Comparison of ENCODE assay signal across 15 cellular contexts in genomic region chr13:110244096-110244830, GRCh38.
DNase-seq lines count a peak whose midpoint lies in the region; ATAC-seq lines count a peak whose summit lies in the region.
"Had no signal": no experiment of that assay in that cellular context is flagged by ENCODE, and none has a peak within 500 bp of the region (broad histone marks: within the 10 kb centered on the region; RNA-seq: fewer than 3 reads in every experiment).

No MANE protein-coding gene starts in this region.

- intact Hi-C loops in right cardiac atrium (cut with DNase I): loop anchor here in 1 of 4 donors (10.0 kb wide), 1 partner anchor 61 kb away; the partner anchor contains the start of genes COL4A1 and COL4A2

- H3K4me2 ChIP-seq in GM23248 (ENCODE audit: unreplicated experiment): peak overlapping the region; percentile 35

- H3K9ac ChIP-seq in GM23248 (no peak overlapping the region), stomach smooth muscle (ENCODE audit: low read length in 2 of 2) (no peak overlapping the region)

- H3K79me2 ChIP-seq in GM23248 (ENCODE audit: insufficient read depth): peaks cover 8% of the 10 kb centered on the region; the same call in 1 of the 2 replicates

- H3K4me1 ChIP-seq in GM23248 (ENCODE audit: insufficient read depth): peaks cover 39% of the 10 kb centered on the region
- peaks cover 20% of the 10 kb centered on the region for H3K4me1 ChIP-seq in right cardiac atrium (ENCODE audit: control insufficient read depth, insufficient read depth, low read length)
- H3K4me1 ChIP-seq in stomach smooth muscle (ENCODE audit: control insufficient read depth, insufficient read depth, low read length): peaks cover 58% of the 10 kb centered on the region

- H3F3A ChIP-seq in GM23248 (ENCODE audit: insufficient read depth): peaks cover 42% of the 10 kb centered on the region

- in situ Hi-C loops in GM23248 (cut with MboI): no loop called here

- H3K36me3 ChIP-seq in GM23248 (ENCODE audit: low read depth) (no peaks in the 10 kb centered on the region), stomach smooth muscle (ENCODE audit: control insufficient read depth in 2 of 2, insufficient read depth in 2 of 2, low read length in 2 of 2) (peaks cover 4 to 10% of the 10 kb centered on the region in 2 donors)

- H3K27ac ChIP-seq in GM23248 (peak overlapping the region; percentile 31), cingulate gyrus (ENCODE audit: low read depth, low read length) (peak overlapping the region; percentile 54), right cardiac atrium (ENCODE audit: low read length) (peak overlapping the region; percentile 54), stomach smooth muscle (ENCODE audit: low read length) (peak overlapping the region; percentile 71)

- H2AFZ ChIP-seq in GM23248: no peak overlapping the region

- H3K9me2 ChIP-seq in GM23248 (ENCODE audit: insufficient read depth): no peaks in the 10 kb centered on the region

- H3K27me3 ChIP-seq in GM23248 (replicated peaks; ENCODE audit: insufficient read depth): no peaks in the 10 kb centered on the region
- no peaks in the 10 kb centered on the region for H3K27me3 ChIP-seq in right cardiac atrium (ENCODE audit: control insufficient read depth, insufficient read depth)
- no peaks in the 10 kb centered on the region for H3K27me3 ChIP-seq in stomach smooth muscle (ENCODE audit: control insufficient read depth in 1 of 2, insufficient read depth in 2 of 2, low read length in 2 of 2)

- no peak for ATAC-seq in right cardiac atrium
- ATAC-seq in GM19467 (IDR thresholded peaks at IDR 0.05; ENCODE audit: unreplicated experiment): no peak
- ATAC-seq in HG03025 (IDR thresholded peaks at IDR 0.05; ENCODE audit: low FRiP score, unreplicated experiment): no peak

- H3K4me3 ChIP-seq in GM23248 (no peak overlapping the region), right cardiac atrium (ENCODE audit: low read length) (no peak overlapping the region), stomach smooth muscle (ENCODE audit: low read length in 2 of 2) (peak overlapping the region in 1 of 2 donors; percentile 22)

- H4K20me1 ChIP-seq in GM23248 (ENCODE audit: insufficient read depth): no peaks in the 10 kb centered on the region

- no peaks in the 10 kb centered on the region for H3K9me3 ChIP-seq in GM23248 (ENCODE audit: low read depth)
- H3K9me3 ChIP-seq in right cardiac atrium (ENCODE audit: control insufficient read depth, low read length): no peaks in the 10 kb centered on the region
- H3K9me3 ChIP-seq in stomach smooth muscle (ENCODE audit: control insufficient read depth in 2 of 2, low read length in 2 of 2): no peaks in the 10 kb centered on the region

- peak; percentile 84 for DNase-seq in GM23248
- DNase-seq in right cardiac atrium: peak in 1 of 3 donors; percentile 43
- DNase-seq in hippocampal formation (lab: John Stamatoyannopoulos, UW): no peak
- DNase-seq: activated CD8-positive, alpha-beta memory T cell treated with anti-CD3 and anti-CD28 coated beads for 24 hours; activated naive CD4-positive, alpha-beta T cell treated with anti-CD3 and anti-CD28 coated beads for 36 hours; CD4-positive, alpha-beta memory T cell; central memory CD4-positive, alpha-beta T cell; H7; KG1; NCI-H1694 treated with DMSO at 0.1 percent for 48 hours; stimulated activated CD4-positive, alpha-beta T cell treated with anti-CD3 and anti-CD28 coated beads, Interleukin-2, amount 100 ng/mL, for 48 hours had no signal

- 32 to 36% methylated on average over 7 of the region's 7 CpGs for WGBS in GM23248 (ENCODE audit: low coverage in 1 of 2, low lambda C conversion rate in 2 of 2, missing lambda C conversion rate in 2 of 2), 2 experiments
- WGBS in right cardiac atrium: 48% methylated on average over 7 of the region's 7 CpGs
